5 cellular contexts compared by ENCODE assay signal in the genomic region with DNA sequence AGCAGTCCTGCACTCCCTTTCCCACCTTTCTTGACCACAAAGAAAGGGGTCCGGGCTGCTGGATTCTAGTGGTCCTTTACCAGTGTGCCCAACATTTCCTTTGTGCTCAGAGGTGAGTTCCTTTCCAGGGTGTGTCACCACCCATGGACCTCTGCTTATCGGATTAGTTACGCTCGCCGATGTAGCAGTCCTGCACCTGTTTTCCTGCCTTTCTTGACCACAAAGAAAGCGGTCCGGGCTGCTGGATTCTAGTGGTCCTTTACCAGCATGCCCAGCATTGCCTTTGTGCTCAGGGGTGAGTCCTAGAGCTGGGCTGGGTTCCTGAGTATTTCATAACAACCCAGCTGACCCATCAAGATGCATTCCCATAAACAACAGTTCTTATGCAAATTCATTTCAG. TPM values are rescaled to one million over a fixed set of nuclear protein-coding genes. Genes with fewer than 3 reads are reported as not detected.
"Had no signal": no experiment of that assay in that cellular context is flagged by ENCODE, and none has a peak within 500 bp of the region (broad histone marks: within the 10 kb centered on the region; RNA-seq: fewer than 3 reads in every experiment).

No MANE protein-coding gene starts in this region.

RNA-seq across cellular contexts. Expression of a gene that starts 30.7 kb away (rescaled TPM):
- total RNA-seq: naive thymus-derived CD4-positive, alpha-beta T cell; naive thymus-derived CD8-positive, alpha-beta T cell; natural killer cell; natural killer cell treated with Interleukin-12 subunit alpha and Interleukin-12 subunit beta and Interleukin-15 and Interleukin-18, amount 100 ng/mL, for 72 hours; pulmonary artery endothelial cell had no signal
- polyA plus RNA-seq: naive thymus-derived CD4-positive, alpha-beta T cell; naive thymus-derived CD8-positive, alpha-beta T cell had no signal
